Comparison of ENCODE assay signal across 1 cellular context in the genomic region with DNA sequence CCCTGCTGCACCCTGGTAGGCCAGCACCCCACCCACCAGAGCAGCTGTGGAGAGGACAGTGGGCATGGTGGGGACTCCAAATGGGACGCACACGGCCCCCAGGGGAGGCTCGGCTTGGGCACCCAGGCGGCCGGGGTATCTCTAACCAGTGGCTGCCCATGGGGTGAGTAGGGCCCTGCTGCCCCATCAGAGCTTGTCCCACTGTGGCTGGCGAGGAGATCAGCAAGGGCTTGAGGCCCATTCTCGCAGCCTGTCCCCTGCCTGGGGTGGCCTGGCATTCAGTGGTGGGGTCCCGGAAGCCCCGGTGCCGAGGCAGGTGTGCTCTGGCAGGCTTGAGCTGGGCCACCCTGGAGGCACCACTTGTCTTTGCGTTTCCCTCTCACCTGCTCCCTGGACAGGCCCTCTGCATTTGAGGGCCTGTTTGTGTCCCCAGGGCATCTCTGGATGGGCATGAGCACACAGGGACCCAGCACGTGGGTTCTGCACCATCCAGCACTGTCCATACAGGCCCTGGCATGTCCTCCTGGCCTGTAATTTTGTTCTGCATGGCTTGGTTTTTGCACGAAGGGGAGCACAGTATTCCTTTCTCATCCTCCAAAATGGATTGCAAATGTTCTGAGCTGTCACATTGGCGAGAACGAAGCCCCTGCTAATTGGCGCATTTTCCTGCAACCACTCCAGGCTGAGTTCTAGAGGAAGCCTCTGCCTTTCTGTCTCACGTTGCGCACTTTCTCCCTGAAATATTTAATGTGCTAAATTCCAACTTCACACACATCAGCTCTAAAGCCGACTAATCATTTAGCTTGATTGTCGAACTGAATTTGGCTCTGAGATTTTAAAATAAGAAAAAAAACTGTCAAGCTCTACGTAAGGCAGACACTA.
TF ChIP-seq lines count a peak whose summit lies in the region.

No MANE protein-coding gene starts in this region.

TF ChIP-seq in IMR-90, 13 proteins besides CTCF, POLR2A, EP300 and RAD21:
- TF ChIP-seq RCOR1 (IDR thresholded peaks at IDR 0.05; ENCODE audit: insufficient replicate concordance, low read length) = no peak
- no peak for TF ChIP-seq NFE2L2 (IDR thresholded peaks at IDR 0.05; ENCODE audit: low read depth, low read length)
- no peak for TF ChIP-seq MAFK (IDR thresholded peaks at IDR 0.05; ENCODE audit: low read depth, low read length)
- no peak for TF ChIP-seq SMC3 (IDR thresholded peaks at IDR 0.05; ENCODE audit: low read depth, low read length)
- TF ChIP-seq FOS (IDR thresholded peaks at IDR 0.05; ENCODE audit: low read depth, low read length) = no peak
- no peak for TF ChIP-seq USF2 (IDR thresholded peaks at IDR 0.05; ENCODE audit: low read depth, low read length)
- no peak for TF ChIP-seq MXI1 (IDR thresholded peaks at IDR 0.05; ENCODE audit: borderline replicate concordance, low read depth, low read length)
- TF ChIP-seq, protein P1, sequence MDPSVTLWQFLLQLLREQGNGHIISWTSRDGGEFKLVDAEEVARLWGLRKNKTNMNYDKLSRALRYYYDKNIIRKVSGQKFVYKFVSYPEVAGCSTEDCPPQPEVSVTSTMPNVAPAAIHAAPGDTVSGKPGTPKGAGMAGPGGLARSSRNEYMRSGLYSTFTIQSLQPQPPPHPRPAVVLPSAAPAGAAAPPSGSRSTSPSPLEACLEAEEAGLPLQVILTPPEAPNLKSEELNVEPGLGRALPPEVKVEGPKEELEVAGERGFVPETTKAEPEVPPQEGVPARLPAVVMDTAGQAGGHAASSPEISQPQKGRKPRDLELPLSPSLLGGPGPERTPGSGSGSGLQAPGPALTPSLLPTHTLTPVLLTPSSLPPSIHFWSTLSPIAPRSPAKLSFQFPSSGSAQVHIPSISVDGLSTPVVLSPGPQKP (IDR thresholded peaks at IDR 0.05; ENCODE audit: borderline replicate concordance, low read depth, low read length) = no peak
- no peak for TF ChIP-seq BHLHE40 (IDR thresholded peaks at IDR 0.05; ENCODE audit: low read depth, low read length)
- TF ChIP-seq CEBPB (IDR thresholded peaks at IDR 0.05; ENCODE audit: low read depth, low read length) = no peak
- TF ChIP-seq MAZ (IDR thresholded peaks at IDR 0.05; ENCODE audit: borderline replicate concordance, low read depth, low read length) = no peak
- TF ChIP-seq CHD1 (IDR thresholded peaks at IDR 0.05; ENCODE audit: low read depth, low read length) = no peak
- TF ChIP-seq RFX5 (IDR thresholded peaks at IDR 0.05; ENCODE audit: low read depth, low read length) = no peak
